Comparison of ENCODE assay signal across 8 cellular contexts in the genomic region with DNA sequence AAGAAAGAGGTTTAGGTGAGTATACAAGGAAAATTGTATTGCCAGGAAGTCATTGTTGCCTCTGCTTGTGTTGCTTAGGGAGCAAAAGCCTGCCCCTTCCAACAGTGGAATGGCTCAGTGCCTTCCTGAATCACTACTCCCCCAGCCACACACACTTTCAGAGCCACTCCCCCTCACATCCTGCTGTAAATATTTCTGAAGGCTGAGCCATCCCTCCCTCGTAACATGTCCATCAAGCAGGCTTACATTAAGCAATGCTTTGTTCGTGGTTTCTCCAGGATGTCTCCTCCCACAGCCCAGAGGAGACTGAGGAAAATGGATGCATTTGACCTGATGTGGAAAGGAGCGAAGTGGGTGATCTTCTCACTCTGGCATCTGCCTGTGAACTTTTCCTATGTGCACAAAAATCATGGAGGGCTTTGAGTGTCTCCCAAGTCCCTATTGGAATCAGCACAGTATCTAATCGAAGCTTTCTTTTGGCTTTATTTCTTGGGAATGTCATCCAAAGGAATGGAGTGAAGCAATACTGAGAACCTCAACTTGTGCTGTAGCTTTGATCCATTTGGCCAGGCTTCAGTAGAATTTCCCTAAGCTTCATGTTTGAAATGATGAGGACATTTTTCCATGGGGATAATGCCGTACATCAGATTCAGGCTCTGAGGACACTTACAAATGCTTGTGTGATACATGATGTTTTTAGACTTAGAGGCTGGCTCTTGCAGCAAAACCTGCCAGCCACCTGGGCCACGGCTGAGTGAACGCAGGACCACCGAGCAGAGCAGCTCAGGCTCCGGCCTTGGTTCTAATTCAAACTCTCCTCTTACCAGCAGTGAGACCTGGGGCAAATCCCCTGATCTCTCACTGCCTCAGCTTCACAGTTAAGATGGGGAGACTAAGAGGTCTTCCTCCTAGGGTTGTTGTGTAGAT.
DNase-seq lines count a peak whose midpoint lies in the region; ATAC-seq, FAIRE-seq and TF ChIP-seq lines count a peak whose summit lies in the region.

No MANE protein-coding gene starts in this region.

- ATAC-seq in foreskin keratinocyte, result peak; percentile 97
- ATAC-seq in GM18498 (IDR thresholded peaks at IDR 0.05; ENCODE audit: unreplicated experiment), result no peak

- H3K27me3 ChIP-seq in SJSA1 (replicated peaks) (no peaks in the 10 kb centered on the region), foreskin keratinocyte (no peaks in the 10 kb centered on the region), skeletal muscle satellite cell (ENCODE audit: control insufficient read depth, insufficient read depth, low read length) (no peaks in the 10 kb centered on the region)

- no peak for TF ChIP-seq CTCF in foreskin keratinocyte (conservative IDR thresholded peaks at IDR 0.05)

- peak overlapping the region; percentile 2 for H3K4me2 ChIP-seq in skeletal muscle satellite cell (ENCODE audit: low read length)

- H3K9ac ChIP-seq in skeletal muscle satellite cell (ENCODE audit: low read depth, low read length), result no peak overlapping the region

- peaks cover 17% of the 10 kb centered on the region for H3K4me1 ChIP-seq in SJSA1 (replicated peaks)
- peaks cover 30% of the 10 kb centered on the region for H3K4me1 ChIP-seq in foreskin keratinocyte
- H3K4me1 ChIP-seq in skeletal muscle satellite cell (ENCODE audit: control insufficient read depth, insufficient read depth, low read length), result peaks cover 14% of the 10 kb centered on the region

- DNase-seq in H54 (ENCODE audit: insufficient read length, low spot score) (peak; percentile 46), SJSA1 (ENCODE audit: low read depth in 1 of 2, low spot score in 2 of 2) (peak; percentile 82), foreskin keratinocyte (peak; percentile 99)
- no peak for DNase-seq in stimulated activated CD4-positive, alpha-beta T cell treated with anti-CD3 and anti-CD28 coated beads, Interleukin-1b, Interleukin-23, amount 100 ng/mL, for 48 hours
- DNase-seq in activated effector memory CD4-positive, alpha-beta T cell treated with Interleukin-2 at 50 U/mL for 16 hours, result no peak
- no peak for DNase-seq in stimulated activated CD4-positive, alpha-beta T cell treated with anti-CD3 and anti-CD28 coated beads, Interleukin-12 subunit alpha, Interleukin-12 subunit beta, amount 100 ng/mL, for 4 hours

- H3K9me3 ChIP-seq in SJSA1 (replicated peaks) (no peaks in the 10 kb centered on the region), skeletal muscle satellite cell (replicated peaks; ENCODE audit: low read length) (no peaks in the 10 kb centered on the region)

- H3K4me3 ChIP-seq in SJSA1 (no peak overlapping the region), skeletal muscle satellite cell (ENCODE audit: low read length) (no peak overlapping the region)

- FAIRE-seq in H54 (lab: Jason Lieb, UNC), result peak; percentile 91

- H3K36me3 ChIP-seq in SJSA1 (no peaks in the 10 kb centered on the region), skeletal muscle satellite cell (ENCODE audit: insufficient read depth, low read length) (no peaks in the 10 kb centered on the region)

- no peak for TF ChIP-seq POLR2A in H54 (IDR thresholded peaks at IDR 0.05; ENCODE audit: low read depth, low read length)

- peak overlapping the region; percentile 81 for H3K27ac ChIP-seq in SJSA1
- peak overlapping the region; percentile 74 for H3K27ac ChIP-seq in foreskin keratinocyte

Comparison
In these comparisons a context has a peak if more than half of its experiments do, and no peak if none do; other contexts are left out.
1. DNase-seq: peak in H54 (single experiment), SJSA1 (2 of 2) and foreskin keratinocyte (2 of 2); none in stimulated activated CD4-positive, alpha-beta T cell treated with anti-CD3 and anti-CD28 coated beads, Interleukin-1b, Interleukin-23, amount 100 ng/mL, for 48 hours (single experiment), activated effector memory CD4-positive, alpha-beta T cell treated with Interleukin-2 at 50 U/mL for 16 hours (single experiment) and stimulated activated CD4-positive, alpha-beta T cell treated with anti-CD3 and anti-CD28 coated beads, Interleukin-12 subunit alpha, Interleukin-12 subunit beta, amount 100 ng/mL, for 4 hours (single experiment).